14 cellular contexts compared by ENCODE assay signal in genomic region chr5:88808153-88808552, GRCh38.
DNase-seq lines count a peak whose midpoint lies in the region; ATAC-seq and TF ChIP-seq lines count a peak whose summit lies in the region.
"Had no signal": no experiment of that assay in that cellular context is flagged by ENCODE, and none has a peak within 500 bp of the region (broad histone marks: within the 10 kb centered on the region; RNA-seq: fewer than 3 reads in every experiment).

No MANE protein-coding gene starts in this region.

- H3K36me3 Mint-ChIP-seq in activated CD4-positive, alpha-beta memory T cell treated with anti-CD3 and anti-CD28 coated beads for 36 hours, result no peaks in the 10 kb centered on the region

- H3K4me3 Mint-ChIP-seq in activated CD4-positive, alpha-beta memory T cell treated with anti-CD3 and anti-CD28 coated beads for 36 hours, result no peak overlapping the region
- H3K4me3 Mint-ChIP-seq: activated CD8-positive, alpha-beta T cell treated with anti-CD3 and anti-CD28 coated beads for 36 hours; memory B cell had no signal

- POLR2A ChIA-PET in GM10248 (lab: Yijun Ruan, JAX), result no interaction called here
- POLR2A ChIA-PET in activated CD4-positive, alpha-beta memory T cell treated with anti-CD3 and anti-CD28 coated beads for 36 hours (lab: Charles Lee), result no interaction called here

- no peaks in the 10 kb centered on the region for H3K9me3 Mint-ChIP-seq in activated CD4-positive, alpha-beta memory T cell treated with anti-CD3 and anti-CD28 coated beads for 36 hours
- H3K9me3 Mint-ChIP-seq: activated CD8-positive, alpha-beta T cell treated with anti-CD3 and anti-CD28 coated beads for 36 hours; memory B cell had no signal

- ATAC-seq in GM18520 (IDR thresholded peaks at IDR 0.05; ENCODE audit: unreplicated experiment) (peak; percentile 58), GM21526 (IDR thresholded peaks at IDR 0.05; ENCODE audit: low FRiP score, unreplicated experiment) (peak; percentile 47), HG03025 (IDR thresholded peaks at IDR 0.05; ENCODE audit: low FRiP score, unreplicated experiment) (peak; percentile 63), HG03571 (IDR thresholded peaks at IDR 0.05; ENCODE audit: unreplicated experiment) (peak; percentile 67), HG03139 (IDR thresholded peaks at IDR 0.05; ENCODE audit: unreplicated experiment) (no peak)
- ATAC-seq: activated CD8-positive, alpha-beta T cell treated with anti-CD3 and anti-CD28 coated beads for 36 hours; Right ventricle myocardium inferior had no signal

- no peak for TF ChIP-seq CTCF in GM10248 (IDR thresholded peaks at IDR 0.05; ENCODE audit: control extremely low read depth, extremely low read depth, low read depth, missing control alignments)

- H3K4me1 Mint-ChIP-seq in activated CD4-positive, alpha-beta memory T cell treated with anti-CD3 and anti-CD28 coated beads for 36 hours (ENCODE audit: low read depth), result no peaks in the 10 kb centered on the region

- CTCF ChIA-PET in GM10248 (lab: Yijun Ruan, JAX), result interaction anchor here (1.4 to 1.6 kb wide), 3 partner anchors 10 to 68 kb away, joined by 3 to 5 read pairs (median 4); no protein-coding TSS in a partner anchor
- CTCF ChIA-PET in activated CD4-positive, alpha-beta memory T cell treated with anti-CD3 and anti-CD28 coated beads for 36 hours (lab: Charles Lee), result no interaction called here

- peaks cover 8% of the 10 kb centered on the region for H3K27me3 Mint-ChIP-seq in activated CD4-positive, alpha-beta memory T cell treated with anti-CD3 and anti-CD28 coated beads for 36 hours
- H3K27me3 Mint-ChIP-seq: memory B cell had no signal

- intact Hi-C loops in activated CD4-positive, alpha-beta memory T cell treated with anti-CD3 and anti-CD28 coated beads for 36 hours (cut with micrococcal nuclease), result no loop called here

- DNase-seq in GM10248 (ENCODE audit: extremely low spot score), result no peak
- DNase-seq in NCI-H1694 treated with DMSO at 0.1 percent for 48 hours (lab: John Stamatoyannopoulos, UW), result no peak
- no peak for DNase-seq in activated CD4-positive, alpha-beta memory T cell treated with anti-CD3 and anti-CD28 coated beads for 36 hours
- DNase-seq: activated CD8-positive, alpha-beta T cell treated with anti-CD3 and anti-CD28 coated beads for 36 hours; activated gamma-delta T cell treated with Interleukin-2 at 50 U/mL for 16 hours; NCI-H1436 treated with DMSO at 0.1 percent for 48 hours; NCI-H82 had no signal

- no peak overlapping the region for H3K27ac Mint-ChIP-seq in activated CD4-positive, alpha-beta memory T cell treated with anti-CD3 and anti-CD28 coated beads for 36 hours
- H3K27ac Mint-ChIP-seq: activated CD8-positive, alpha-beta T cell treated with anti-CD3 and anti-CD28 coated beads for 36 hours had no signal
